17 cellular contexts compared by ENCODE assay signal in genomic region chr20:38216201-38216600, GRCh38. TPM values are rescaled to one million over a fixed set of nuclear protein-coding genes. Genes with fewer than 3 reads are reported as not detected.
A peak's percentile ranks its signal among the peaks of the same experiment; 100 is the strongest.
DNase-seq lines count a peak whose midpoint lies in the region; ATAC-seq and TF ChIP-seq lines count a peak whose summit lies in the region.
"Had no signal": no experiment of that assay in that cellular context is flagged by ENCODE, and none has a peak within 500 bp of the region (broad histone marks: within the 10 kb centered on the region; RNA-seq: fewer than 3 reads in every experiment).

No MANE protein-coding gene starts in this region.

- H3K4me3 ChIP-seq in IMR-90 (ENCODE audit: insufficient read depth, low read depth, low read length) (no peak overlapping the region), RWPE2 (ENCODE audit: severe bottlenecking) (no peak overlapping the region)

- no peaks in the 10 kb centered on the region for H3K27me3 ChIP-seq in IMR-90 (ENCODE audit: control insufficient read depth, insufficient read depth, low read length)
- H3K27me3 ChIP-seq in RWPE2 (ENCODE audit: insufficient read depth, poor library complexity, severe bottlenecking): no peaks in the 10 kb centered on the region

- no peaks in the 10 kb centered on the region for H3K36me3 ChIP-seq in IMR-90 (ENCODE audit: control insufficient read depth, insufficient read depth, low read length)
- H3K36me3 ChIP-seq in RWPE2 (ENCODE audit: low read depth): no peaks in the 10 kb centered on the region

- H4K8ac ChIP-seq in IMR-90 (ENCODE audit: low read depth in 2 of 2, low read length in 2 of 2): peak overlapping the region; percentile 53 to 91; a peak in 3 of 4 replicates

- H3K79me1 ChIP-seq in IMR-90 (ENCODE audit: low read depth in 1 of 2, low read length in 2 of 2): peaks cover 0 to 35% of the 10 kb centered on the region in 2 experiments; a peak in 2 of 4 replicates

- TF ChIP-seq POLR2A in IMR-90 (IDR thresholded peaks at IDR 0.05; ENCODE audit: low read depth, low read length): no peak

- no peak overlapping the region for H3K4me2 ChIP-seq in IMR-90 (ENCODE audit: low read depth, low read length)

- no peak for TF ChIP-seq RAD21 in IMR-90 (IDR thresholded peaks at IDR 0.05; ENCODE audit: low read length)

- H2AK9ac ChIP-seq in IMR-90 (replicated peaks; ENCODE audit: low read depth, low read length, poor library complexity): peak overlapping the region; percentile 18

- H3K27ac Mint-ChIP-seq in stimulated activated effector memory CD8-positive, alpha-beta T cell treated with anti-CD3 and anti-CD28 coated beads, Interleukin-12 subunit alpha, Interleukin-12 subunit beta, amount 100 ng/mL, for 72 hours: no peak overlapping the region
- H3K27ac Mint-ChIP-seq: CD8-positive, alpha-beta T cell had no signal

- peak overlapping the region; percentile 76 for H2BK5ac ChIP-seq in IMR-90 (ENCODE audit: low read depth, low read length, poor library complexity, severe bottlenecking)

- no TSS peak for BruUV-seq in IMR-90 (replicated peaks; lab: Mats Ljungman, UMichigan)

- dilution Hi-C loops in IMR-90 (cut with HindIII; ENCODE audit: low sequenced_read_pairs, unreplicated experiment): no loop called here

- in situ Hi-C loops in IMR-90 (cut with MboI; ENCODE audit: low sequenced_read_pairs): loop anchor here (5.0 kb wide), 1 partner anchor 49 kb away; the partner anchor contains the start of gene TGM2

- H3K4me1 ChIP-seq in IMR-90 (ENCODE audit: control insufficient read depth, insufficient read depth, low read length) (peaks cover 22% of the 10 kb centered on the region), RWPE2 (ENCODE audit: insufficient read depth, poor library complexity, severe bottlenecking) (peaks cover 23% of the 10 kb centered on the region)

- peak overlapping the region; percentile 100 for H4K91ac ChIP-seq in IMR-90 (ENCODE audit: insufficient read depth, low read depth, low read length)

- intact Hi-C loops in IMR-90 (cut with micrococcal nuclease): loop anchor here (2.0 kb wide), 1 partner anchor 43 kb away; no protein-coding TSS in a partner anchor
- intact Hi-C loops in posterior vena cava (cut with DNase I): loop anchor here in 1 of 2 donors (5.0 to 10.0 kb wide), 2 partner anchors 44 to 651 kb away; no protein-coding TSS in a partner anchor

- H3K27ac ChIP-seq in IMR-90 (ENCODE audit: insufficient read depth, low read length) (peak overlapping the region; percentile 25; the same call in 1 of the 2 replicates), RWPE2 (ENCODE audit: poor library complexity, severe bottlenecking) (peak overlapping the region; percentile 87)

- no peak for DNase-seq in IMR-90
- peak; percentile 78 for DNase-seq in RWPE2 (ENCODE audit: low spot score)
- DNase-seq in myocyte (ENCODE audit: low read depth): peak; percentile 28
- DNase-seq in posterior vena cava (ENCODE audit: low spot score): peak; percentile 75
- no peak for DNase-seq in stimulated activated effector memory CD8-positive, alpha-beta T cell treated with anti-CD3 and anti-CD28 coated beads, Interleukin-12 subunit alpha, Interleukin-12 subunit beta, amount 100 ng/mL, for 72 hours (ENCODE audit: low spot score in 2 of 2)
- DNase-seq in activated gamma-delta T cell treated with Interleukin-2 at 50 U/mL for 16 hours: no peak
- DNase-seq: CD8-positive, alpha-beta T cell; COR-L47; DND-41; GDM1; GOT3; H9 had no signal

- 78% methylated on average over 3 of the region's 6 CpGs; no CpG with 5 or more reads in 1 of the 2 experiments for WGBS in IMR-90 (ENCODE audit: extremely low coverage in 2 of 2, insufficient read length in 1 of 2), 2 experiments

- peak overlapping the region; percentile 30 for H4K5ac ChIP-seq in IMR-90 (ENCODE audit: low read depth, low read length)

- no peaks in the 10 kb centered on the region for H4K20me1 ChIP-seq in IMR-90 (ENCODE audit: insufficient read depth, low read length)

- no peak overlapping the region for H3K9ac ChIP-seq in IMR-90 (ENCODE audit: low read depth, low read length)

- H3K23ac ChIP-seq in IMR-90 (ENCODE audit: low read depth, low read length): no peak overlapping the region

- no peak for TF ChIP-seq CTCF in IMR-90 (conservative IDR thresholded peaks at IDR 0.05; ENCODE audit: low read depth, low read length)
- no peak for TF ChIP-seq CTCF in RWPE2 (IDR thresholded peaks at IDR 0.05; ENCODE audit: poor library complexity, severe bottlenecking)

- H3K9me1 ChIP-seq in IMR-90 (ENCODE audit: insufficient read depth, low read length): peaks cover 18% of the 10 kb centered on the region; the same call in 1 of the 2 replicates

- H3K18ac ChIP-seq in IMR-90 (ENCODE audit: low read depth, low read length): 0 out of 2 replicates have a peak overlapping the region, but pooled peaks have one; percentile 14

- no peak overlapping the region for H2AFZ ChIP-seq in IMR-90 (replicated peaks; ENCODE audit: low read length, poor library complexity)

- CTCF ChIA-PET in IMR-90 (lab: Yijun Ruan, JAX): interaction anchor here (0.6 to 1.5 kb wide), 2 partner anchors 9 to 1644 kb away, joined by 4 read pairs; no protein-coding TSS in a partner anchor

- H3K36me3 Mint-ChIP-seq in stimulated activated effector memory CD8-positive, alpha-beta T cell treated with anti-CD3 and anti-CD28 coated beads, Interleukin-12 subunit alpha, Interleukin-12 subunit beta, amount 100 ng/mL, for 72 hours: no peaks in the 10 kb centered on the region
- H3K36me3 Mint-ChIP-seq: CD14-positive monocyte; CD8-positive, alpha-beta T cell; IgD-negative memory B cell had no signal

- peak overlapping the region; percentile 93; the same call in 2 of the 3 replicates for H2BK15ac ChIP-seq in IMR-90 (ENCODE audit: low read depth, low read length)

- peak overlapping the region; percentile 83 for H2BK120ac ChIP-seq in IMR-90 (ENCODE audit: low read depth, low read length)

- H3K4me1 Mint-ChIP-seq in stimulated activated effector memory CD8-positive, alpha-beta T cell treated with anti-CD3 and anti-CD28 coated beads, Interleukin-12 subunit alpha, Interleukin-12 subunit beta, amount 100 ng/mL, for 72 hours: peaks cover 6% of the 10 kb centered on the region

- H3K9me3 Mint-ChIP-seq in stimulated activated effector memory CD8-positive, alpha-beta T cell treated with anti-CD3 and anti-CD28 coated beads, Interleukin-12 subunit alpha, Interleukin-12 subunit beta, amount 100 ng/mL, for 72 hours: no peaks in the 10 kb centered on the region
- H3K9me3 Mint-ChIP-seq: CD14-positive monocyte; CD8-positive, alpha-beta T cell; H9; IgD-negative memory B cell had no signal

- H3K9me3 ChIP-seq in IMR-90 (ENCODE audit: control insufficient read depth, insufficient read depth, low read length) (no peaks in the 10 kb centered on the region), RWPE2 (ENCODE audit: severe bottlenecking) (no peaks in the 10 kb centered on the region)

- peak overlapping the region; percentile 75 for H2BK20ac ChIP-seq in IMR-90 (ENCODE audit: low read depth, low read length)

- H3K56ac ChIP-seq in IMR-90 (ENCODE audit: extremely low read depth, insufficient read depth, low read length): no peak overlapping the region

- ATAC-seq in IMR-90 (ENCODE audit: low read depth) (no peak), RWPE2 (ENCODE audit: low read depth) (no peak), GM21381 (IDR thresholded peaks at IDR 0.05; ENCODE audit: unreplicated experiment) (no peak), GM19351 (IDR thresholded peaks at IDR 0.05; ENCODE audit: unreplicated experiment) (no peak)
- no peak for ATAC-seq in stimulated activated effector memory CD8-positive, alpha-beta T cell treated with anti-CD3 and anti-CD28 coated beads, Interleukin-12 subunit alpha, Interleukin-12 subunit beta, amount 100 ng/mL, for 72 hours
- ATAC-seq: CD8-positive, alpha-beta T cell had no signal

- no peak overlapping the region for H3K4me3 Mint-ChIP-seq in stimulated activated effector memory CD8-positive, alpha-beta T cell treated with anti-CD3 and anti-CD28 coated beads, Interleukin-12 subunit alpha, Interleukin-12 subunit beta, amount 100 ng/mL, for 72 hours
- H3K4me3 Mint-ChIP-seq: CD14-positive monocyte; CD8-positive, alpha-beta T cell; H9; IgD-negative memory B cell had no signal

- H3K4ac ChIP-seq in IMR-90 (ENCODE audit: low read depth, low read length): peak overlapping the region; percentile 99

- H3K14ac ChIP-seq in IMR-90 (replicated peaks; ENCODE audit: low read depth, low read length): no peak overlapping the region

- POLR2A ChIA-PET in IMR-90 (lab: Charles Lee; ENCODE audit: unreplicated experiment): no interaction called here

- peak overlapping the region; percentile 92 for H2AK5ac ChIP-seq in IMR-90 (ENCODE audit: low read depth, low read length)

TF ChIP-seq in IMR-90, 13 proteins besides CTCF, POLR2A, EP300 and RAD21:
- no peak for TF ChIP-seq SMC3 (IDR thresholded peaks at IDR 0.05; ENCODE audit: low read depth, low read length)
- no peak for TF ChIP-seq ELK1 (IDR thresholded peaks at IDR 0.05; ENCODE audit: borderline replicate concordance, low read depth, low read length)
- TF ChIP-seq MAFK (IDR thresholded peaks at IDR 0.05; ENCODE audit: low read depth, low read length): no peak

RNA-seq across cellular contexts. Expression of gene KIAA1755, which starts 44.3 kb away (rescaled TPM):
- total RNA-seq in IMR-90 (2012; rRNA removed) (2.2 and 2.5 TPM in 2 replicates), myocyte (0.16 and 0.57 TPM in 2 replicates), posterior vena cava (10 to 100 TPM; 12.9 to 18.6 TPM)
- polyA plus RNA-seq in IMR-90 (2012; rRNA removed): 4.7 and 5.1 TPM in 2 replicates
- polyA plus RNA-seq in IMR-90 (2012; cell fraction: cytosol; rRNA removed): 1.7 and 2.4 TPM in 2 replicates
- polyA plus RNA-seq in IMR-90 (2012; cell fraction: nucleus; rRNA removed; ENCODE audit: low replicate concordance): 18.1 and 26.1 TPM in 2 replicates
- 0.55 TPM for polyA plus RNA-seq in myocyte (2012)
- total RNA-seq: A673; CD8-positive, alpha-beta T cell had no signal
- polyA plus RNA-seq: CD14-positive monocyte, IgD-negative memory B cell had no signal

RNA-seq across cellular contexts. Expression of gene TGM2, which starts 51.1 kb away (rescaled TPM):
- total RNA-seq in IMR-90 (2012; rRNA removed) (237 and 268 TPM in 2 replicates), myocyte (1.0 and 2.6 TPM in 2 replicates), posterior vena cava (100 to 1,000 TPM; 442 to 500 TPM)
- polyA plus RNA-seq in IMR-90 (2012; rRNA removed): 239 and 292 TPM in 2 replicates
- 370 and 502 TPM in 2 replicates for polyA plus RNA-seq in IMR-90 (2012; cell fraction: cytosol; rRNA removed)
- polyA plus RNA-seq in IMR-90 (2012; cell fraction: nucleus; rRNA removed; ENCODE audit: low replicate concordance): 218 and 328 TPM in 2 replicates
- 5.9 TPM for polyA plus RNA-seq in myocyte (2012)
- total RNA-seq: CD8-positive, alpha-beta T cell had no signal

Comparison
In these comparisons a context has a peak if more than half of its experiments do, and no peak if none do; other contexts are left out.
1. DNase-seq: peak in RWPE2 (single experiment), myocyte (single experiment) and posterior vena cava (single experiment); none in IMR-90 (single experiment), stimulated activated effector memory CD8-positive, alpha-beta T cell treated with anti-CD3 and anti-CD28 coated beads, Interleukin-12 subunit alpha, Interleukin-12 subunit beta, amount 100 ng/mL, for 72 hours (0 of 2) and activated gamma-delta T cell treated with Interleukin-2 at 50 U/mL for 16 hours (single experiment).
2. RNA of gene TGM2, which starts 51.1 kb away (total RNA-seq): 442 to 500 TPM in posterior vena cava and 237 to 268 TPM in IMR-90; 1.0 to 2.6 TPM in myocyte; every median in the first group is over 10 times any median in the second.